28 cellular contexts compared by ENCODE assay signal in genomic region chr5:181130832-181131496, GRCh38. TPM values are rescaled to one million over a fixed set of nuclear protein-coding genes. Genes with fewer than 3 reads are reported as not detected.
"Had no signal": no experiment of that assay in that cellular context is flagged by ENCODE, and none has a peak within 500 bp of the region (broad histone marks: within the 10 kb centered on the region; RNA-seq: fewer than 3 reads in every experiment).

OR2V1 (minus strand) TSS chr5:181131169; CDS start chr5:181125304, 5,865 bp downstream.

- H3K4me2 ChIP-seq: SK-N-SH had no signal

- H3K9me3 ChIP-seq: SJCRH30, SK-N-SH had no signal

- H3K9ac ChIP-seq: SK-N-SH had no signal

- H3K4me3 ChIP-seq: cardiac muscle cell, MG63, SJCRH30 had no signal

- H3K4me1 Mint-ChIP-seq: activated CD4-positive, alpha-beta T cell treated with anti-CD3 and anti-CD28 coated beads for 36 hours; activated naive CD8-positive, alpha-beta T cell treated with anti-CD3 and anti-CD28 coated beads, Interleukin-2, amount 50 U/mL, for 24 hours had no signal

- H3K9me3 Mint-ChIP-seq: activated CD8-positive, alpha-beta T cell treated with anti-CD3 and anti-CD28 coated beads for 36 hours; activated naive CD8-positive, alpha-beta T cell treated with anti-CD3 and anti-CD28 coated beads, Interleukin-2, amount 50 U/mL, for 24 hours had no signal

- H3K4me3 Mint-ChIP-seq: activated CD4-positive, alpha-beta T cell treated with anti-CD3 and anti-CD28 coated beads for 36 hours; activated CD8-positive, alpha-beta T cell treated with anti-CD3 and anti-CD28 coated beads for 36 hours; activated naive CD8-positive, alpha-beta T cell treated with anti-CD3 and anti-CD28 coated beads, Interleukin-2, amount 50 U/mL, for 24 hours; activated T-cell treated with anti-CD3 and anti-CD28 coated beads, Interleukin-2, amount 50 U/mL, for 4 hours had no signal

- DNase-seq: activated CD4-positive, alpha-beta T cell treated with anti-CD3 and anti-CD28 coated beads for 36 hours; activated CD8-positive, alpha-beta T cell treated with anti-CD3 and anti-CD28 coated beads for 36 hours; activated effector memory CD4-positive, alpha-beta T cell treated with anti-CD3 and anti-CD28 coated beads, Interleukin-2, amount 50 U/mL, for 16 hours; activated naive CD4-positive, alpha-beta T cell treated with Interleukin-2 at 50 U/mL for 16 hours; activated naive CD8-positive, alpha-beta T cell treated with anti-CD3 and anti-CD28 coated beads, Interleukin-2, amount 50 U/mL, for 24 hours; activated T-cell treated with anti-CD3 and anti-CD28 coated beads, Interleukin-2, amount 50 U/mL, for 4 hours; amniotic stem cell; brain microvascular endothelial cell; MG63; MV-4-11; NCI-H1092 treated with DMSO at 0.1 percent for 48 hours; NCI-H1417 treated with DMSO at 0.1 percent for 48 hours; NCI-H1694; NCI-H2029; NCI-H345; NCI-H510A; NCI-H526 treated with DMSO at 0.1 percent for 48 hours; NCI-H82; Right ventricle myocardium superior; SJCRH30; SK-N-SH; T-helper 1 cell; WERI-Rb-1 had no signal

- H3K27ac ChIP-seq: brain microvascular endothelial cell, cardiac muscle cell, SJCRH30, WERI-Rb-1 had no signal

- H3K27ac Mint-ChIP-seq: activated CD4-positive, alpha-beta T cell treated with anti-CD3 and anti-CD28 coated beads for 36 hours; activated CD8-positive, alpha-beta T cell treated with anti-CD3 and anti-CD28 coated beads for 36 hours; activated naive CD8-positive, alpha-beta T cell treated with anti-CD3 and anti-CD28 coated beads, Interleukin-2, amount 50 U/mL, for 24 hours had no signal

- H3K27me3 ChIP-seq: cardiac muscle cell had no signal

- H3K4me1 ChIP-seq: SJCRH30 had no signal

- H3K36me3 ChIP-seq: brain microvascular endothelial cell, cardiac muscle cell, MG63, SJCRH30, WERI-Rb-1 had no signal

- ATAC-seq: activated CD4-positive, alpha-beta T cell treated with anti-CD3 and anti-CD28 coated beads for 36 hours; activated CD8-positive, alpha-beta T cell treated with anti-CD3 and anti-CD28 coated beads for 36 hours; activated naive CD4-positive, alpha-beta T cell treated with anti-CD3 and anti-CD28 coated beads, Interleukin-2, amount 50 U/mL, for 72 hours; activated naive CD8-positive, alpha-beta T cell treated with anti-CD3 and anti-CD28 coated beads, Interleukin-2, amount 50 U/mL, for 24 hours; activated T-cell treated with anti-CD3 and anti-CD28 coated beads, Interleukin-2, amount 50 U/mL, for 4 hours had no signal

RNA-seq across cellular contexts. Expression of gene OR2V1, which starts in this region (rescaled TPM):
- total RNA-seq: activated CD4-positive, alpha-beta T cell treated with anti-CD3 and anti-CD28 coated beads for 36 hours; activated CD8-positive, alpha-beta T cell treated with anti-CD3 and anti-CD28 coated beads for 36 hours; activated naive CD4-positive, alpha-beta T cell treated with anti-CD3 and anti-CD28 coated beads, Interleukin-2, amount 50 U/mL, for 72 hours; activated T-cell treated with anti-CD3 and anti-CD28 coated beads, Interleukin-2, amount 50 U/mL, for 4 hours; cardiac muscle cell; OCI-LY7; Right ventricle myocardium superior; RPMI7951; T-helper 2 cell treated with Interferon-gamma antibody and Interleukin-4, amounts not matched to agents 100 ng/mL and 5 ng/mL, for 36 hours had no signal
